In genomic region chr18:57210101-57210661, GRCh38 we compare ENCODE assay signal across 8 cellular contexts.
DNase-seq lines count a peak whose midpoint lies in the region; ATAC-seq and TF ChIP-seq lines count a peak whose summit lies in the region.

No MANE protein-coding gene starts in this region.

- H3K27me3 ChIP-seq in endodermal cell (ENCODE audit: control insufficient read depth, insufficient read depth, low read length, poor library complexity, severe bottlenecking) = no peaks in the 10 kb centered on the region

- H3K9me3 Mint-ChIP-seq in endodermal cell = peaks cover 1% of the 10 kb centered on the region

- no peak for TF ChIP-seq CTCF in endodermal cell (conservative IDR thresholded peaks at IDR 0.05)

- H3K36me3 Mint-ChIP-seq in endodermal cell (ENCODE audit: low read depth) = no peaks in the 10 kb centered on the region

- no peaks in the 10 kb centered on the region for H3K9me3 ChIP-seq in endodermal cell (ENCODE audit: control insufficient read depth, low read length)
- H3K9me3 ChIP-seq in mesodermal cell (ENCODE audit: control insufficient read depth, low read length) = no peaks in the 10 kb centered on the region

- peak overlapping the region; percentile 83 for H3K27ac Mint-ChIP-seq in endodermal cell

- H3K4me1 ChIP-seq in endodermal cell (ENCODE audit: control insufficient read depth, insufficient read depth, low read length) (peaks cover 34% of the 10 kb centered on the region), mesodermal cell (ENCODE audit: control insufficient read depth, insufficient read depth, low read length, poor library complexity, severe bottlenecking) (peaks cover 34% of the 10 kb centered on the region)

- H3K27ac ChIP-seq in endodermal cell (ENCODE audit: low read depth, low read length) (no peak overlapping the region), mesodermal cell (ENCODE audit: low read depth, low read length, severe bottlenecking) (peak overlapping the region; percentile 76)

- 5 to 7% methylated on average over 5 to 11 of the region's 11 CpGs for WGBS in endodermal cell (ENCODE audit: insufficient coverage in 1 of 2, insufficient read length in 1 of 2), 2 experiments
- WGBS in mesodermal cell (ENCODE audit: insufficient coverage in 2 of 2), 2 experiments = 2 to 5% methylated on average over 7 to 9 of the region's 11 CpGs

- no peak for ATAC-seq in GM21526 (IDR thresholded peaks at IDR 0.05; ENCODE audit: low FRiP score, unreplicated experiment)

- no peaks in the 10 kb centered on the region for H3K36me3 ChIP-seq in endodermal cell (ENCODE audit: control insufficient read depth, insufficient read depth, low read length)
- no peaks in the 10 kb centered on the region for H3K36me3 ChIP-seq in mesodermal cell (ENCODE audit: control insufficient read depth, insufficient read depth, low read length)

- DNase-seq in DMS153 (lab: John Stamatoyannopoulos, UW) = peak; percentile 40
- DNase-seq in HPDE6-E6E7 (ENCODE audit: extremely low spot score) = peak; percentile 87
- peak; percentile 79 for DNase-seq in RKO (ENCODE audit: low spot score)
- DNase-seq in endodermal cell = peak; percentile 93
- no peak for DNase-seq in epidermal melanocyte (ENCODE audit: insufficient read length, low spot score)
- DNase-seq in GM19240 (ENCODE audit: insufficient read length, low spot score) = no peak

- H3K4me1 Mint-ChIP-seq in endodermal cell = peaks cover 73% of the 10 kb centered on the region

- H3K9ac ChIP-seq in endodermal cell (ENCODE audit: extremely low read depth, low read length, poor library complexity, severe bottlenecking) = no peak overlapping the region

- no peaks in the 10 kb centered on the region for H3K27me3 Mint-ChIP-seq in endodermal cell (ENCODE audit: insufficient read depth)

- H3K4me3 ChIP-seq in endodermal cell (ENCODE audit: low read length) = peak overlapping the region; percentile 63
- peak overlapping the region; percentile 8 for H3K4me3 ChIP-seq in mesodermal cell (ENCODE audit: extremely low read depth, insufficient read depth, low read length, poor library complexity, severe bottlenecking)

- H3K4me3 Mint-ChIP-seq in endodermal cell = peak overlapping the region; percentile 46

Comparison
In these comparisons a context has a peak if more than half of its experiments do, and no peak if none do; other contexts are left out.
1. DNase-seq: peak in DMS153 (single experiment), HPDE6-E6E7 (single experiment), RKO (single experiment) and endodermal cell (single experiment); none in epidermal melanocyte (single experiment) and GM19240 (single experiment).